ENCODE assay signal across 1 cellular context in genomic region chr9:3972687-3973086, GRCh38.
TF ChIP-seq lines count a peak whose summit lies in the region.

No MANE protein-coding gene starts in this region.

TF ChIP-seq in A549, 52 proteins besides CTCF, POLR2A, EP300 and RAD21 (continued from another document):
- TF ChIP-seq SREBF2 (IDR thresholded peaks at IDR 0.05) (no peak), CHD4 (IDR thresholded peaks at IDR 0.05; ENCODE audit: borderline replicate concordance) (no peak), RFX5 (IDR thresholded peaks at IDR 0.05) (no peak)
